Comparison of ENCODE assay signal across 8 cellular contexts in genomic region chrX:1534321-1535168, GRCh38. TPM values are rescaled to one million over a fixed set of nuclear protein-coding genes. Genes with fewer than 3 reads are reported as not detected.
DNase-seq lines count a peak whose midpoint lies in the region; ATAC-seq lines count a peak whose summit lies in the region.

No MANE protein-coding gene starts in this region.

- peak overlapping the region; percentile 99 for H3K27ac Mint-ChIP-seq in activated CD8-positive, alpha-beta T cell treated with anti-CD3 and anti-CD28 coated beads, Interleukin-2, amount 10 ng/mL, durations not matched to agents 7 days and 5 days
- peak overlapping the region; percentile 98 to 100 (median 99) for H3K27ac Mint-ChIP-seq in naive B cell

- H3K36me3 Mint-ChIP-seq in activated CD8-positive, alpha-beta T cell treated with anti-CD3 and anti-CD28 coated beads, Interleukin-2, amount 10 ng/mL, durations not matched to agents 7 days and 5 days (ENCODE audit: low read depth): peaks cover 21% of the 10 kb centered on the region
- H3K36me3 Mint-ChIP-seq in naive B cell: no peaks in the 10 kb centered on the region

- POLR2A ChIA-PET in activated CD8-positive, alpha-beta T cell treated with anti-CD3 and anti-CD28 coated beads, Interleukin-2, amount 10 ng/mL, durations not matched to agents 7 days and 5 days (lab: Charles Lee): no interaction called here

- H3K4me3 ChIP-seq in Jurkat, Clone E6-1 (ENCODE audit: low read length): peak overlapping the region; percentile 98

- ATAC-seq in GM19397 (IDR thresholded peaks at IDR 0.05; ENCODE audit: unreplicated experiment) (peak; percentile 24), naive B cell (ENCODE audit: low read depth in 2 of 2) (peak; percentile 15 to 24)
- ATAC-seq in activated CD8-positive, alpha-beta T cell treated with anti-CD3 and anti-CD28 coated beads, Interleukin-2, amount 10 ng/mL, durations not matched to agents 7 days and 5 days: peak; percentile 51

- H3K9me3 Mint-ChIP-seq in activated CD8-positive, alpha-beta T cell treated with anti-CD3 and anti-CD28 coated beads, Interleukin-2, amount 10 ng/mL, durations not matched to agents 7 days and 5 days (ENCODE audit: insufficient read depth): no peaks in the 10 kb centered on the region
- H3K9me3 Mint-ChIP-seq in naive B cell: no peaks in the 10 kb centered on the region

- DNase-seq in Jurkat, Clone E6-1 (ENCODE audit: low read depth, low spot score): no peak
- DNase-seq in activated CD8-positive, alpha-beta T cell treated with anti-CD3 and anti-CD28 coated beads, Interleukin-2, amount 10 ng/mL, durations not matched to agents 7 days and 5 days: peak; percentile 70
- DNase-seq in naive B cell: peak; percentile 44
- no peak for DNase-seq in NCI-H1105 (lab: John Stamatoyannopoulos, UW)
- DNase-seq in NCI-H1048 (lab: John Stamatoyannopoulos, UW): no peak
- no peak for DNase-seq in globus pallidus (ENCODE audit: low spot score)
- DNase-seq in NCI-H510A (lab: John Stamatoyannopoulos, UW): no peak

- H3K27me3 Mint-ChIP-seq in activated CD8-positive, alpha-beta T cell treated with anti-CD3 and anti-CD28 coated beads, Interleukin-2, amount 10 ng/mL, durations not matched to agents 7 days and 5 days (ENCODE audit: low read depth): no peaks in the 10 kb centered on the region
- H3K27me3 Mint-ChIP-seq in naive B cell: no peaks in the 10 kb centered on the region

- CTCF ChIA-PET in activated CD8-positive, alpha-beta T cell treated with anti-CD3 and anti-CD28 coated beads, Interleukin-2, amount 10 ng/mL, durations not matched to agents 7 days and 5 days (lab: Charles Lee): no interaction called here

- peaks cover 16% of the 10 kb centered on the region for H3K4me1 Mint-ChIP-seq in activated CD8-positive, alpha-beta T cell treated with anti-CD3 and anti-CD28 coated beads, Interleukin-2, amount 10 ng/mL, durations not matched to agents 7 days and 5 days (ENCODE audit: low read depth)
- peaks cover 19 to 37% (median 20%) of the 10 kb centered on the region in 3 donors for H3K4me1 Mint-ChIP-seq in naive B cell

- H3K4me3 Mint-ChIP-seq in activated CD8-positive, alpha-beta T cell treated with anti-CD3 and anti-CD28 coated beads, Interleukin-2, amount 10 ng/mL, durations not matched to agents 7 days and 5 days: peak overlapping the region; percentile 96
- H3K4me3 Mint-ChIP-seq in naive B cell: peak overlapping the region; percentile 93 to 100 (median 98)

RNA-seq across cellular contexts. Expression of gene P2RY8, which starts 2.4 kb away (rescaled TPM):
- 33.0 TPM for polyA plus RNA-seq in Jurkat, Clone E6-1 (2012; ENCODE audit: insufficient read depth, insufficient read length)
- total RNA-seq in activated CD8-positive, alpha-beta T cell treated with anti-CD3 and anti-CD28 coated beads, Interleukin-2, amount 10 ng/mL, durations not matched to agents 7 days and 5 days: 10 to 100 TPM; 62.9 to 65.5 TPM
- 100 to 1,000 TPM; 227 to 320 (median 275) TPM for polyA plus RNA-seq in naive B cell (ENCODE audit: low read depth in 6 of 6)

RNA-seq across cellular contexts. Expression of gene AKAP17A, which starts 56.9 kb away (rescaled TPM):
- 21.1 TPM for polyA plus RNA-seq in Jurkat, Clone E6-1 (2012; ENCODE audit: insufficient read depth, insufficient read length)
- total RNA-seq in activated CD8-positive, alpha-beta T cell treated with anti-CD3 and anti-CD28 coated beads, Interleukin-2, amount 10 ng/mL, durations not matched to agents 7 days and 5 days: 10 to 100 TPM; 62.5 to 66.4 TPM
- polyA plus RNA-seq in naive B cell (ENCODE audit: low read depth in 6 of 6): 10 to 100 TPM; 14.2 to 69.9 (median 21.2) TPM

Comparison
In these comparisons a context has a peak if more than half of its experiments do, and no peak if none do; other contexts are left out.
1. DNase-seq: peak in activated CD8-positive, alpha-beta T cell treated with anti-CD3 and anti-CD28 coated beads, Interleukin-2, amount 10 ng/mL, durations not matched to agents 7 days and 5 days (single experiment) and naive B cell (single experiment); none in Jurkat, Clone E6-1 (single experiment), NCI-H1105 (single experiment), NCI-H1048 (single experiment), globus pallidus (single experiment) and NCI-H510A (single experiment).
2. Peak in every context shown above with its lines, with median percentiles within 50 percentile points of each other: ATAC-seq.